In genomic region chr16:9518054-9518453, GRCh38 we compare ENCODE assay signal across 17 cellular contexts.
A peak's percentile ranks its signal among the peaks of the same experiment; 100 is the strongest.
DNase-seq lines count a peak whose midpoint lies in the region; ATAC-seq and TF ChIP-seq lines count a peak whose summit lies in the region.
"Had no signal": no experiment of that assay in that cellular context is flagged by ENCODE, and none has a peak within 500 bp of the region (broad histone marks: within the 10 kb centered on the region; RNA-seq: fewer than 3 reads in every experiment).

No MANE protein-coding gene starts in this region.

- 26 to 31% methylated on average over 3 of the region's 3 CpGs for WGBS in testis, 2 donors

- no peak for TF ChIP-seq CTCF in testis (IDR thresholded peaks at IDR 0.05)

- in situ Hi-C loops in KBM-7 (cut with MboI; ENCODE audit: low pct_unique_long_range_greater_than_20kb, low sequenced_read_pairs) = no loop called here

- no peaks in the 10 kb centered on the region for H3K9me3 ChIP-seq in testis
- H3K9me3 ChIP-seq: SJSA1 had no signal

- no peaks in the 10 kb centered on the region for H3K27me3 ChIP-seq in testis
- H3K27me3 ChIP-seq: SJSA1 had no signal

- no peak overlapping the region for H3K27ac ChIP-seq in testis
- H3K27ac ChIP-seq: HL-60, KMS-11, SJSA1 had no signal

- H3K36me3 ChIP-seq in testis (ENCODE audit: low read depth, missing control alignments) = no peaks in the 10 kb centered on the region
- H3K36me3 ChIP-seq: SJSA1 had no signal

- no peaks in the 10 kb centered on the region for H3K4me1 ChIP-seq in testis
- H3K4me1 ChIP-seq: SJSA1 had no signal

- H3K4me3 ChIP-seq in testis = no peak overlapping the region
- H3K4me3 ChIP-seq: SJSA1 had no signal

- peak; percentile 36 for ATAC-seq in left lobe of liver
- ATAC-seq in HG02642 (IDR thresholded peaks at IDR 0.05; ENCODE audit: poor library complexity, unreplicated experiment) = no peak

- DNase-seq in RPMI7951 (ENCODE audit: low read depth) (peak; percentile 46), cerebellum (ENCODE audit: low spot score) (peak; percentile 1), left lobe of liver (ENCODE audit: low spot score) (no peak), testis (peak; percentile 57), SK-N-DZ (ENCODE audit: low spot score) (no peak), KBM-7 (no peak)
- DNase-seq: CD4-positive, alpha-beta T cell; DMS79; HCEC 1CT; NCI-H1417; NCI-H1930; NCI-H2171 treated with DMSO at 0.1 percent for 48 hours; NCI-H510A had no signal

- TF ChIP-seq POLR2A in testis (IDR thresholded peaks at IDR 0.05) = no peak

- intact Hi-C loops in testis (cut with DNase I; ENCODE audit: low total_unique reads) = no loop called here

Comparison
In these comparisons a context has a peak if more than half of its experiments do, and no peak if none do; other contexts are left out.
1. DNase-seq: peak in RPMI7951 (single experiment), cerebellum (single experiment) and testis (single experiment); none in left lobe of liver (single experiment), SK-N-DZ (single experiment) and KBM-7 (single experiment).